11 cellular contexts compared by ENCODE assay signal in the genomic region with DNA sequence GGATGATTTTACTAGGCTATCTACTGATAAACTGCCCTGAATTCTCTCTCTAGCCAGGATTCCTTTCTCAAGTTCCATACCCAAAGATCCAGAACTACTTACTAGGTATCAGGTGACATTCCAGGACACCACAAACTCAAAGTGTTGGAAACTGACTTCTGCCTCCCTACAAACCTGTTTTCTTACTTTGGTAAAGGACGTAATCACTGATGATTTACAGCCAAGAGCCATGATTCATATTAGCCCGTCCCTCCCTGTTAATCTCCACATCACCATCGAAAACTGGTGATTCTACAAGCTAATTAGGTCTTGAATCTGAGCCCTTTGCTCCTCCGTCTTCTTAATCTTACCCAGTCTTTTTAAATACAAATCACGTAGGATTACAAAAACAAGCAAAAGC. TPM values are rescaled to one million over a fixed set of nuclear protein-coding genes. Genes with fewer than 3 reads are reported as not detected.
DNase-seq lines count a peak whose midpoint lies in the region; ATAC-seq, FAIRE-seq and TF ChIP-seq lines count a peak whose summit lies in the region.
"Had no signal": no experiment of that assay in that cellular context is flagged by ENCODE, and none has a peak within 500 bp of the region (broad histone marks: within the 10 kb centered on the region; RNA-seq: fewer than 3 reads in every experiment).

No MANE protein-coding gene starts in this region.

- peaks cover 6% of the 10 kb centered on the region for H3K79me1 ChIP-seq in trophoblast cell (ENCODE audit: low read length)

- intact Hi-C loops in endothelial cell of umbilical vein (cut with micrococcal nuclease) = loop anchor here (5.0 kb wide), 1 partner anchor 140 kb away; the partner anchor contains the start of gene FBXO34
- intact Hi-C loops in transverse colon (cut with DNase I; ENCODE audit: low total_unique reads) = no loop called here

- dilution Hi-C loops in endothelial cell of umbilical vein (cut with MboI; ENCODE audit: extremely low pct_ligation_motif_present, low sequenced_read_pairs) = no loop called here

- no TSS peak for BruUV-seq in endothelial cell of umbilical vein (replicated peaks; lab: Mats Ljungman, UMichigan)

- H2AK5ac ChIP-seq in trophoblast cell (ENCODE audit: low read length) = no peak overlapping the region

- no peak overlapping the region for H2BK12ac ChIP-seq in trophoblast cell (ENCODE audit: low read length)

- DNase-seq in GM12892 (ENCODE audit: insufficient read length) (no peak), NCI-H82 treated with DMSO at 0.1 percent for 48 hours (lab: John Stamatoyannopoulos, UW; ENCODE audit: unreplicated experiment) (peak; percentile 60), endothelial cell of umbilical vein (ENCODE audit: low read depth, low spot score) (no peak), trophoblast cell (peak; percentile 84 to 92), transverse colon (no peak)
- DNase-seq: foreskin fibroblast, mucosa of descending colon, NCI-H1436, Right ventricle myocardium superior had no signal

- H3K36me3 ChIP-seq in endothelial cell of umbilical vein (ENCODE audit: control insufficient read depth in 2 of 2, extremely low read depth in 1 of 2, insufficient read depth in 2 of 2, low read length in 2 of 2) = no peaks in the 10 kb centered on the region
- no peaks in the 10 kb centered on the region for H3K36me3 ChIP-seq in trophoblast cell (ENCODE audit: control insufficient read depth in 1 of 2, insufficient read depth in 2 of 2, low read length in 2 of 2)
- H3K36me3 ChIP-seq in transverse colon = no peaks in the 10 kb centered on the region

- H3K4me1 ChIP-seq in endothelial cell of umbilical vein (ENCODE audit: control insufficient read depth, extremely low read depth, insufficient read depth, low read length) = peaks cover 19% of the 10 kb centered on the region
- H3K4me1 ChIP-seq in trophoblast cell (ENCODE audit: control insufficient read depth in 1 of 2, insufficient read depth in 2 of 2, low read length in 2 of 2) = no peaks in the 10 kb centered on the region
- H3K4me1 ChIP-seq in transverse colon = peaks cover 0 to 27% (median 18%) of the 10 kb centered on the region in 4 donors

- FAIRE-seq in GM12892 (lab: Jason Lieb, UNC) (peak; percentile 68), endothelial cell of umbilical vein (lab: Jason Lieb, UNC) (no peak)

- H3K79me2 ChIP-seq in endothelial cell of umbilical vein (ENCODE audit: control insufficient read depth, insufficient read depth, low read length) (peaks cover 22% of the 10 kb centered on the region), trophoblast cell (ENCODE audit: control insufficient read depth, insufficient read depth, low read length, poor library complexity) (peaks cover 7% of the 10 kb centered on the region)

- H4K12ac ChIP-seq in trophoblast cell (ENCODE audit: low read depth, low read length) = no peak overlapping the region

- peaks cover 0 to 3% of the 10 kb centered on the region in 2 experiments for H3K27me3 ChIP-seq in endothelial cell of umbilical vein (ENCODE audit: control insufficient read depth in 2 of 2, insufficient read depth in 2 of 2, low read length in 2 of 2)
- no peaks in the 10 kb centered on the region for H3K27me3 ChIP-seq in trophoblast cell (ENCODE audit: insufficient read depth, low read length)
- no peaks in the 10 kb centered on the region for H3K27me3 ChIP-seq in transverse colon

- ATAC-seq in GM18861 (IDR thresholded peaks at IDR 0.05; ENCODE audit: unreplicated experiment) = no peak
- ATAC-seq in HG03196 (IDR thresholded peaks at IDR 0.05; ENCODE audit: unreplicated experiment) = no peak

- no peak overlapping the region for H3K18ac ChIP-seq in trophoblast cell (ENCODE audit: low read length)

- in situ Hi-C loops in transverse colon (cut with MboI; ENCODE audit: low pct_ligation_motif_present in 1 of 4, low pct_unique_long_range_greater_than_20kb in 1 of 4, low sequenced_read_pairs in 3 of 4) = no loop called here

- H3K27ac ChIP-seq in endothelial cell of umbilical vein (ENCODE audit: insufficient read depth, low read depth, low read length) (no peak overlapping the region), trophoblast cell (ENCODE audit: low read depth, low read length) (no peak overlapping the region), transverse colon (no peak overlapping the region)

- CTCF ChIA-PET in endothelial cell of umbilical vein (lab: Charles Lee) = interaction anchor here (1.0 to 1.2 kb wide), 2 partner anchors 16 to 26 kb away, joined by 3 to 4 read pairs; no protein-coding TSS in a partner anchor

- no peak overlapping the region for H3K23ac ChIP-seq in trophoblast cell (ENCODE audit: low read length)

- H3K4me3 ChIP-seq in endothelial cell of umbilical vein (replicated peaks in 1 of 3; ENCODE audit: insufficient read depth in 1 of 3, low read depth in 1 of 3, low read length in 3 of 3) = no peak overlapping the region
- H3K4me3 ChIP-seq in trophoblast cell (ENCODE audit: low read depth, low read length) = no peak overlapping the region
- H3K4me3 ChIP-seq in transverse colon = no peak overlapping the region

- TF ChIP-seq CTCF in endothelial cell of umbilical vein (IDR thresholded peaks at IDR 0.05; ENCODE audit: extremely low read depth in 1 of 2, insufficient read depth in 1 of 2, low read depth in 1 of 2, low read length in 2 of 2) (no peak), transverse colon (IDR thresholded peaks at IDR 0.05) (no peak)

- H2AFZ ChIP-seq in endothelial cell of umbilical vein (ENCODE audit: low read depth, low read length) (peak overlapping the region; percentile 93), trophoblast cell (ENCODE audit: insufficient read depth, low read length, poor library complexity) (no peak overlapping the region)

- H3K14ac ChIP-seq in trophoblast cell (ENCODE audit: low read length) = no peak overlapping the region

- TF ChIP-seq POLR2A in GM12892 (IDR thresholded peaks at IDR 0.05; ENCODE audit: low read depth, low read length) = no peak
- TF ChIP-seq POLR2A in endothelial cell of umbilical vein (IDR thresholded peaks at IDR 0.05; ENCODE audit: low read depth, low read length) = no peak
- TF ChIP-seq POLR2A in transverse colon (IDR thresholded peaks at IDR 0.05) = no peak

- H3K9me3 ChIP-seq in endothelial cell of umbilical vein (replicated peaks; ENCODE audit: control insufficient read depth, insufficient read depth, low read length) (no peaks in the 10 kb centered on the region), trophoblast cell (ENCODE audit: insufficient read depth, low read depth, low read length) (no peaks in the 10 kb centered on the region), transverse colon (no peaks in the 10 kb centered on the region)
- H3K9me3 ChIP-seq: mucosa of descending colon had no signal

- WGBS in trophoblast cell (ENCODE audit: extremely low coverage, insufficient coverage, insufficient read length) = no CpG with 5 or more reads among the region's 5 CpGs
- WGBS in transverse colon (ENCODE audit: low coverage in 1 of 2), 2 donors = 78 to 83% methylated on average over 5 of the region's 5 CpGs

- no peaks in the 10 kb centered on the region for H4K20me1 ChIP-seq in endothelial cell of umbilical vein (replicated peaks; ENCODE audit: control insufficient read depth, extremely low read depth, insufficient read depth, low read length)

- POLR2A ChIA-PET in endothelial cell of umbilical vein (lab: Charles Lee) = no interaction called here

- H3K9me1 ChIP-seq in endothelial cell of umbilical vein (replicated peaks; ENCODE audit: control insufficient read depth, extremely low read depth, insufficient read depth, low read length) = no peaks in the 10 kb centered on the region

- H4K8ac ChIP-seq in trophoblast cell (ENCODE audit: low read depth, low read length) = no peak overlapping the region

- H3K4ac ChIP-seq in trophoblast cell (ENCODE audit: low read depth, low read length) = no peak overlapping the region

- no peak overlapping the region for H3K9ac ChIP-seq in endothelial cell of umbilical vein (replicated peaks; ENCODE audit: extremely low read depth, insufficient read depth, low read length)
- no peak overlapping the region for H3K9ac ChIP-seq in trophoblast cell (ENCODE audit: low read length)

- H2BK120ac ChIP-seq in trophoblast cell (ENCODE audit: insufficient read depth, low read length, poor library complexity) = no peak overlapping the region

- H3K4me2 ChIP-seq in endothelial cell of umbilical vein (ENCODE audit: insufficient read depth, low read length) (no peak overlapping the region), trophoblast cell (ENCODE audit: low read length) (no peak overlapping the region)

- no peak overlapping the region for H4K91ac ChIP-seq in trophoblast cell (ENCODE audit: low read depth, low read length)

- TF ChIP-seq EP300 in transverse colon (IDR thresholded peaks at IDR 0.05; ENCODE audit: low read depth) = no peak

- H2BK5ac ChIP-seq in trophoblast cell (ENCODE audit: low read depth, low read length, poor library complexity) = no peak overlapping the region

TF ChIP-seq in endothelial cell of umbilical vein, 7 proteins besides CTCF, POLR2A, EP300 and RAD21 (continues in another document):
- no peak for TF ChIP-seq EZH2 (IDR thresholded peaks at IDR 0.05; ENCODE audit: borderline replicate concordance, low read depth, low read length, severe bottlenecking)
- TF ChIP-seq MYC (IDR thresholded peaks at IDR 0.05; ENCODE audit: low read depth, low read length) = no peak
- no peak for TF ChIP-seq GATA2 (IDR thresholded peaks at IDR 0.05; ENCODE audit: insufficient read depth, insufficient read length, low read depth, low read length)

RNA-seq across cellular contexts. Expression of gene ATG14, which starts 1.1 kb away (rescaled TPM):
- 4.7 TPM for polyA plus RNA-seq in GM12892 (2012; ENCODE audit: missing spikeins)
- total RNA-seq in endothelial cell of umbilical vein (9.6 and 10.0 TPM in 2 replicates), transverse colon (10 to 100 TPM; 11.5 to 24.7 (median 13.4) TPM)
- polyA plus RNA-seq in endothelial cell of umbilical vein = 4.8 and 5.9 TPM in 2 replicates
- 4.0 TPM in 2 replicates for polyA plus RNA-seq in endothelial cell of umbilical vein (2011; cell fraction: cytosol; rRNA removed)
- polyA plus RNA-seq in endothelial cell of umbilical vein (2011; cell fraction: nucleus; rRNA removed) = 27.1 and 28.8 TPM in 2 replicates
- 5.8 and 8.4 TPM in 2 replicates for polyA plus RNA-seq in endothelial cell of umbilical vein (2012)
- 11.4 and 11.6 TPM in 2 replicates for polyA minus RNA-seq in endothelial cell of umbilical vein
- polyA minus RNA-seq in endothelial cell of umbilical vein (2011; cell fraction: cytosol; rRNA and poly(A)+ RNA removed) = 5.0 TPM
- 11.0 and 13.2 TPM in 2 replicates for polyA minus RNA-seq in endothelial cell of umbilical vein (2011; cell fraction: nucleus; rRNA and poly(A)+ RNA removed)
- 7.1 and 7.2 TPM in 2 replicates for polyA plus RNA-seq in trophoblast cell (2013)

RNA-seq across cellular contexts. Expression of gene TBPL2, which starts 27.7 kb away (rescaled TPM):
- not detected for polyA plus RNA-seq in GM12892 (2012; ENCODE audit: missing spikeins)
- total RNA-seq in endothelial cell of umbilical vein (not detected in 2 replicates), transverse colon (not detected)
- not detected in 2 replicates for polyA plus RNA-seq in endothelial cell of umbilical vein
- not detected in 2 replicates for polyA plus RNA-seq in endothelial cell of umbilical vein (2011; cell fraction: cytosol; rRNA removed)
- polyA plus RNA-seq in endothelial cell of umbilical vein (2011; cell fraction: nucleus; rRNA removed) = not detected in 2 replicates
- polyA plus RNA-seq in endothelial cell of umbilical vein (2012) = not detected in 2 replicates
- polyA minus RNA-seq in endothelial cell of umbilical vein = not detected in 2 replicates
- polyA minus RNA-seq in endothelial cell of umbilical vein (2011; cell fraction: cytosol; rRNA and poly(A)+ RNA removed) = not detected
- polyA minus RNA-seq in endothelial cell of umbilical vein (2011; cell fraction: nucleus; rRNA and poly(A)+ RNA removed) = not detected in 2 replicates
- not detected in 2 replicates for polyA plus RNA-seq in trophoblast cell (2013)
- total RNA-seq: mucosa of descending colon, Right ventricle myocardium superior had no signal

Comparison
In these comparisons a context has a peak if more than half of its experiments do, and no peak if none do; other contexts are left out.
1. DNase-seq: peak in NCI-H82 treated with DMSO at 0.1 percent for 48 hours (single experiment) and trophoblast cell (2 of 2); none in GM12892 (single experiment), endothelial cell of umbilical vein (single experiment) and transverse colon (single experiment).